ENCODE assay signal across 2 cellular contexts in the genomic region with DNA sequence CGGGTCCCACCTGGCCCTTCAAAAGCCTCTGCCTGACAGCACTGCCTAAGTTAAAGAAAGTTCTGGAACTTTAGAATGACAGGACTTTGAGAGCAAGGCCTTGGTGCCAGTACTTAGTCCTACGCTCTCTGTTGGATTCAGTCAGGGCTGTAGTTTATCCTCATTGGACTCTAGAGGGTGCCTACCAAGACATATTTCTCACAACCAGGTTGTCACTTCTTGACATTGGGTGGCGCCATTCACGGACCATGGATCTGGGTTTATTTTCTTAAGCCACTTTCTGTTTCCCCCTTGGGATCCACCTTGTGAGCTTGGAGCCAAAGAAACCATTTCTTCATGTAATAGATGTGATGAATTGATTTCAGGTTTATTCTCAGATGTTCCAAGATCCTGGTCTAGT.
TF ChIP-seq lines count a peak whose summit lies in the region.

No MANE protein-coding gene starts in this region.

TF ChIP-seq in GM23338, 12 proteins besides CTCF, POLR2A, EP300 and RAD21 (continued from another document and continues in another):
- TF ChIP-seq, protein P1, sequence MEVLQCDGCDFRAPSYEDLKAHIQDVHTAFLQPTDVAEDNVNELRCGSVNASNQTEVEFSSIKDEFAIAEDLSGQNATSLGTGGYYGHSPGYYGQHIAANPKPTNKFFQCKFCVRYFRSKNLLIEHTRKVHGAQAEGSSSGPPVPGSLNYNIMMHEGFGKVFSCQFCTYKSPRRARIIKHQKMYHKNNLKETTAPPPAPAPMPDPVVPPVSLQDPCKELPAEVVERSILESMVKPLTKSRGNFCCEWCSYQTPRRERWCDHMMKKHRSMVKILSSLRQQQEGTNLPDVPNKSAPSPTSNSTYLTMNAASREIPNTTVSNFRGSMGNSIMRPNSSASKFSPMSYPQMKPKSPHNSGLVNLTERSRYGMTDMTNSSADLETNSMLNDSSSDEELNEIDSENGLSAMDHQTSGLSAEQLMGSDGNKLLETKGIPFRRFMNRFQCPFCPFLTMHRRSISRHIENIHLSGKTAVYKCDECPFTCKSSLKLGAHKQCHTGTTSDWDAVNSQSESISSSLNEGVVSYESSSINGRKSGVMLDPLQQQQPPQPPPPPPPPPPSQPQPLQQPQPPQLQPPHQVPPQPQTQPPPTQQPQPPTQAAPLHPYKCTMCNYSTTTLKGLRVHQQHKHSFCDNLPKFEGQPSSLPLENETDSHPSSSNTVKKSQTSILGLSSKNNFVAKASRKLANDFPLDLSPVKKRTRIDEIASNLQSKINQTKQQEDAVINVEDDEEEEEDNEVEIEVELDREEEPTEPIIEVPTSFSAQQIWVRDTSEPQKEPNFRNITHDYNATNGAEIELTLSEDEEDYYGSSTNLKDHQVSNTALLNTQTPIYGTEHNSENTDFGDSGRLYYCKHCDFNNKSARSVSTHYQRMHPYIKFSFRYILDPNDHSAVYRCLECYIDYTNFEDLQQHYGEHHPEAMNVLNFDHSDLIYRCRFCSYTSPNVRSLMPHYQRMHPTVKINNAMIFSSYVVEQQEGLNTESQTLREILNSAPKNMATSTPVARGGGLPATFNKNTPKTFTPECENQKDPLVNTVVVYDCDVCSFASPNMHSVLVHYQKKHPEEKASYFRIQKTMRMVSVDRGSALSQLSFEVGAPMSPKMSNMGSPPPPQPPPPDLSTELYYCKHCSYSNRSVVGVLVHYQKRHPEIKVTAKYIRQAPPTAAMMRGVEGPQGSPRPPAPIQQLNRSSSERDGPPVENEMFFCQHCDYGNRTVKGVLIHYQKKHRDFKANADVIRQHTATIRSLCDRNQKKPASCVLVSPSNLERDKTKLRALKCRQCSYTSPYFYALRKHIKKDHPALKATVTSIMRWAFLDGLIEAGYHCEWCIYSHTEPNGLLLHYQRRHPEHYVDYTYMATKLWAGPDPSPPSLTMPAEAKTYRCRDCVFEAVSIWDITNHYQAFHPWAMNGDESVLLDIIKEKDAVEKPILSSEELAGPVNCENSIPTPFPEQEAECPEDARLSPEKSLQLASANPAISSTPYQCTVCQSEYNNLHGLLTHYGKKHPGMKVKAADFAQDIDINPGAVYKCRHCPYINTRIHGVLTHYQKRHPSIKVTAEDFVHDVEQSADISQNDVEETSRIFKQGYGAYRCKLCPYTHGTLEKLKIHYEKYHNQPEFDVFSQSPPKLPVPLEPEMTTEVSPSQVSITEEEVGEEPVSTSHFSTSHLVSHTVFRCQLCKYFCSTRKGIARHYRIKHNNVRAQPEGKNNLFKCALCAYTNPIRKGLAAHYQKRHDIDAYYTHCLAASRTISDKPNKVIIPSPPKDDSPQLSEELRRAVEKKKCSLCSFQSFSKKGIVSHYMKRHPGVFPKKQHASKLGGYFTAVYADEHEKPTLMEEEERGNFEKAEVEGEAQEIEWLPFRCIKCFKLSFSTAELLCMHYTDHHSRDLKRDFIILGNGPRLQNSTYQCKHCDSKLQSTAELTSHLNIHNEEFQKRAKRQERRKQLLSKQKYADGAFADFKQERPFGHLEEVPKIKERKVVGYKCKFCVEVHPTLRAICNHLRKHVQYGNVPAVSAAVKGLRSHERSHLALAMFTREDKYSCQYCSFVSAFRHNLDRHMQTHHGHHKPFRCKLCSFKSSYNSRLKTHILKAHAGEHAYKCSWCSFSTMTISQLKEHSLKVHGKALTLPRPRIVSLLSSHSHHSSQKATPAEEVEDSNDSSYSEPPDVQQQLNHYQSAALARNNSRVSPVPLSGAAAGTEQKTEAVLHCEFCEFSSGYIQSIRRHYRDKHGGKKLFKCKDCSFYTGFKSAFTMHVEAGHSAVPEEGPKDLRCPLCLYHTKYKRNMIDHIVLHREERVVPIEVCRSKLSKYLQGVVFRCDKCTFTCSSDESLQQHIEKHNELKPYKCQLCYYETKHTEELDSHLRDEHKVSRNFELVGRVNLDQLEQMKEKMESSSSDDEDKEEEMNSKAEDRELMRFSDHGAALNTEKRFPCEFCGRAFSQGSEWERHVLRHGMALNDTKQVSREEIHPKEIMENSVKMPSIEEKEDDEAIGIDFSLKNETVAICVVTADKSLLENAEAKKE (CRISPR knock-in tag; IDR thresholded peaks at IDR 0.05), result no peak
- TF ChIP-seq, protein P2, sequence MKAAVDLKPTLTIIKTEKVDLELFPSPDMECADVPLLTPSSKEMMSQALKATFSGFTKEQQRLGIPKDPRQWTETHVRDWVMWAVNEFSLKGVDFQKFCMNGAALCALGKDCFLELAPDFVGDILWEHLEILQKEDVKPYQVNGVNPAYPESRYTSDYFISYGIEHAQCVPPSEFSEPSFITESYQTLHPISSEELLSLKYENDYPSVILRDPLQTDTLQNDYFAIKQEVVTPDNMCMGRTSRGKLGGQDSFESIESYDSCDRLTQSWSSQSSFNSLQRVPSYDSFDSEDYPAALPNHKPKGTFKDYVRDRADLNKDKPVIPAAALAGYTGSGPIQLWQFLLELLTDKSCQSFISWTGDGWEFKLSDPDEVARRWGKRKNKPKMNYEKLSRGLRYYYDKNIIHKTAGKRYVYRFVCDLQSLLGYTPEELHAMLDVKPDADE (IDR thresholded peaks at IDR 0.05), result no peak
- no peak for TF ChIP-seq JUNB (IDR thresholded peaks at IDR 0.05; ENCODE audit: unreplicated experiment)
- TF ChIP-seq POLR2AphosphoS5 (IDR thresholded peaks at IDR 0.05; ENCODE audit: low read depth), result no peak
- no peak for TF ChIP-seq EZH2phosphoT487 (IDR thresholded peaks at IDR 0.05; ENCODE audit: unreplicated experiment)
- TF ChIP-seq EZH2 (IDR thresholded peaks at IDR 0.05; ENCODE audit: low read depth, unreplicated experiment), result no peak
- no peak for TF ChIP-seq NANOG (IDR thresholded peaks at IDR 0.05; ENCODE audit: borderline replicate concordance)
- TF ChIP-seq CREB1 (CRISPR knock-in tag; IDR thresholded peaks at IDR 0.05; ENCODE audit: low read depth), result no peak
- TF ChIP-seq ZNF114 (CRISPR knock-in tag; IDR thresholded peaks at IDR 0.05), result no peak
- TF ChIP-seq, protein P3, sequence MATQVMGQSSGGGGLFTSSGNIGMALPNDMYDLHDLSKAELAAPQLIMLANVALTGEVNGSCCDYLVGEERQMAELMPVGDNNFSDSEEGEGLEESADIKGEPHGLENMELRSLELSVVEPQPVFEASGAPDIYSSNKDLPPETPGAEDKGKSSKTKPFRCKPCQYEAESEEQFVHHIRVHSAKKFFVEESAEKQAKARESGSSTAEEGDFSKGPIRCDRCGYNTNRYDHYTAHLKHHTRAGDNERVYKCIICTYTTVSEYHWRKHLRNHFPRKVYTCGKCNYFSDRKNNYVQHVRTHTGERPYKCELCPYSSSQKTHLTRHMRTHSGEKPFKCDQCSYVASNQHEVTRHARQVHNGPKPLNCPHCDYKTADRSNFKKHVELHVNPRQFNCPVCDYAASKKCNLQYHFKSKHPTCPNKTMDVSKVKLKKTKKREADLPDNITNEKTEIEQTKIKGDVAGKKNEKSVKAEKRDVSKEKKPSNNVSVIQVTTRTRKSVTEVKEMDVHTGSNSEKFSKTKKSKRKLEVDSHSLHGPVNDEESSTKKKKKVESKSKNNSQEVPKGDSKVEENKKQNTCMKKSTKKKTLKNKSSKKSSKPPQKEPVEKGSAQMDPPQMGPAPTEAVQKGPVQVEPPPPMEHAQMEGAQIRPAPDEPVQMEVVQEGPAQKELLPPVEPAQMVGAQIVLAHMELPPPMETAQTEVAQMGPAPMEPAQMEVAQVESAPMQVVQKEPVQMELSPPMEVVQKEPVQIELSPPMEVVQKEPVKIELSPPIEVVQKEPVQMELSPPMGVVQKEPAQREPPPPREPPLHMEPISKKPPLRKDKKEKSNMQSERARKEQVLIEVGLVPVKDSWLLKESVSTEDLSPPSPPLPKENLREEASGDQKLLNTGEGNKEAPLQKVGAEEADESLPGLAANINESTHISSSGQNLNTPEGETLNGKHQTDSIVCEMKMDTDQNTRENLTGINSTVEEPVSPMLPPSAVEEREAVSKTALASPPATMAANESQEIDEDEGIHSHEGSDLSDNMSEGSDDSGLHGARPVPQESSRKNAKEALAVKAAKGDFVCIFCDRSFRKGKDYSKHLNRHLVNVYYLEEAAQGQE (IDR thresholded peaks at IDR 0.05; ENCODE audit: unreplicated experiment), result no peak

TF ChIP-seq in GM12878, 131 proteins besides CTCF, POLR2A, EP300 and RAD21 (continued from another document):
- TF ChIP-seq, protein P4, sequence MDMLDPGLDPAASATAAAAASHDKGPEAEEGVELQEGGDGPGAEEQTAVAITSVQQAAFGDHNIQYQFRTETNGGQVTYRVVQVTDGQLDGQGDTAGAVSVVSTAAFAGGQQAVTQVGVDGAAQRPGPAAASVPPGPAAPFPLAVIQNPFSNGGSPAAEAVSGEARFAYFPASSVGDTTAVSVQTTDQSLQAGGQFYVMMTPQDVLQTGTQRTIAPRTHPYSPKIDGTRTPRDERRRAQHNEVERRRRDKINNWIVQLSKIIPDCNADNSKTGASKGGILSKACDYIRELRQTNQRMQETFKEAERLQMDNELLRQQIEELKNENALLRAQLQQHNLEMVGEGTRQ (IDR thresholded peaks at IDR 0.05; ENCODE audit: borderline replicate concordance, low read depth, low read length), result no peak
- TF ChIP-seq, protein P5, sequence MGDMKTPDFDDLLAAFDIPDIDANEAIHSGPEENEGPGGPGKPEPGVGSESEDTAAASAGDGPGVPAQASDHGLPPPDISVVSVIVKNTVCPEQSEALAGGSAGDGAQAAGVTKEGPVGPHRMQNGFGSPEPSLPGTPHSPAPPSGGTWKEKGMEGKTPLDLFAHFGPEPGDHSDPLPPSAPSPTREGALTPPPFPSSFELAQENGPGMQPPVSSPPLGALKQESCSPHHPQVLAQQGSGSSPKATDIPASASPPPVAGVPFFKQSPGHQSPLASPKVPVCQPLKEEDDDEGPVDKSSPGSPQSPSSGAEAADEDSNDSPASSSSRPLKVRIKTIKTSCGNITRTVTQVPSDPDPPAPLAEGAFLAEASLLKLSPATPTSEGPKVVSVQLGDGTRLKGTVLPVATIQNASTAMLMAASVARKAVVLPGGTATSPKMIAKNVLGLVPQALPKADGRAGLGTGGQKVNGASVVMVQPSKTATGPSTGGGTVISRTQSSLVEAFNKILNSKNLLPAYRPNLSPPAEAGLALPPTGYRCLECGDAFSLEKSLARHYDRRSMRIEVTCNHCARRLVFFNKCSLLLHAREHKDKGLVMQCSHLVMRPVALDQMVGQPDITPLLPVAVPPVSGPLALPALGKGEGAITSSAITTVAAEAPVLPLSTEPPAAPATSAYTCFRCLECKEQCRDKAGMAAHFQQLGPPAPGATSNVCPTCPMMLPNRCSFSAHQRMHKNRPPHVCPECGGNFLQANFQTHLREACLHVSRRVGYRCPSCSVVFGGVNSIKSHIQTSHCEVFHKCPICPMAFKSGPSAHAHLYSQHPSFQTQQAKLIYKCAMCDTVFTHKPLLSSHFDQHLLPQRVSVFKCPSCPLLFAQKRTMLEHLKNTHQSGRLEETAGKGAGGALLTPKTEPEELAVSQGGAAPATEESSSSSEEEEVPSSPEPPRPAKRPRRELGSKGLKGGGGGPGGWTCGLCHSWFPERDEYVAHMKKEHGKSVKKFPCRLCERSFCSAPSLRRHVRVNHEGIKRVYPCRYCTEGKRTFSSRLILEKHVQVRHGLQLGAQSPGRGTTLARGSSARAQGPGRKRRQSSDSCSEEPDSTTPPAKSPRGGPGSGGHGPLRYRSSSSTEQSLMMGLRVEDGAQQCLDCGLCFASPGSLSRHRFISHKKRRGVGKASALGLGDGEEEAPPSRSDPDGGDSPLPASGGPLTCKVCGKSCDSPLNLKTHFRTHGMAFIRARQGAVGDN (IDR thresholded peaks at IDR 0.05), result no peak
- TF ChIP-seq STAT1 (conservative IDR thresholded peaks at IDR 0.05) (no peak), PAX8 (IDR thresholded peaks at IDR 0.05) (no peak), HCFC1 (IDR thresholded peaks at IDR 0.05; ENCODE audit: low read length) (no peak), IKZF2 (IDR thresholded peaks at IDR 0.05) (no peak), TCF7 (IDR thresholded peaks at IDR 0.05; ENCODE audit: borderline replicate concordance) (no peak)
- TF ChIP-seq, protein P6, sequence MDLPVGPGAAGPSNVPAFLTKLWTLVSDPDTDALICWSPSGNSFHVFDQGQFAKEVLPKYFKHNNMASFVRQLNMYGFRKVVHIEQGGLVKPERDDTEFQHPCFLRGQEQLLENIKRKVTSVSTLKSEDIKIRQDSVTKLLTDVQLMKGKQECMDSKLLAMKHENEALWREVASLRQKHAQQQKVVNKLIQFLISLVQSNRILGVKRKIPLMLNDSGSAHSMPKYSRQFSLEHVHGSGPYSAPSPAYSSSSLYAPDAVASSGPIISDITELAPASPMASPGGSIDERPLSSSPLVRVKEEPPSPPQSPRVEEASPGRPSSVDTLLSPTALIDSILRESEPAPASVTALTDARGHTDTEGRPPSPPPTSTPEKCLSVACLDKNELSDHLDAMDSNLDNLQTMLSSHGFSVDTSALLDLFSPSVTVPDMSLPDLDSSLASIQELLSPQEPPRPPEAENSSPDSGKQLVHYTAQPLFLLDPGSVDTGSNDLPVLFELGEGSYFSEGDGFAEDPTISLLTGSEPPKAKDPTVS (IDR thresholded peaks at IDR 0.05; ENCODE audit: low read depth, low read length), result no peak
- TF ChIP-seq, protein P7, sequence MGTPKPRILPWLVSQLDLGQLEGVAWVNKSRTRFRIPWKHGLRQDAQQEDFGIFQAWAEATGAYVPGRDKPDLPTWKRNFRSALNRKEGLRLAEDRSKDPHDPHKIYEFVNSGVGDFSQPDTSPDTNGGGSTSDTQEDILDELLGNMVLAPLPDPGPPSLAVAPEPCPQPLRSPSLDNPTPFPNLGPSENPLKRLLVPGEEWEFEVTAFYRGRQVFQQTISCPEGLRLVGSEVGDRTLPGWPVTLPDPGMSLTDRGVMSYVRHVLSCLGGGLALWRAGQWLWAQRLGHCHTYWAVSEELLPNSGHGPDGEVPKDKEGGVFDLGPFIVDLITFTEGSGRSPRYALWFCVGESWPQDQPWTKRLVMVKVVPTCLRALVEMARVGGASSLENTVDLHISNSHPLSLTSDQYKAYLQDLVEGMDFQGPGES (IDR thresholded peaks at IDR 0.05), result no peak
